ENCODE assay signal across 12 cellular contexts in the genomic region with DNA sequence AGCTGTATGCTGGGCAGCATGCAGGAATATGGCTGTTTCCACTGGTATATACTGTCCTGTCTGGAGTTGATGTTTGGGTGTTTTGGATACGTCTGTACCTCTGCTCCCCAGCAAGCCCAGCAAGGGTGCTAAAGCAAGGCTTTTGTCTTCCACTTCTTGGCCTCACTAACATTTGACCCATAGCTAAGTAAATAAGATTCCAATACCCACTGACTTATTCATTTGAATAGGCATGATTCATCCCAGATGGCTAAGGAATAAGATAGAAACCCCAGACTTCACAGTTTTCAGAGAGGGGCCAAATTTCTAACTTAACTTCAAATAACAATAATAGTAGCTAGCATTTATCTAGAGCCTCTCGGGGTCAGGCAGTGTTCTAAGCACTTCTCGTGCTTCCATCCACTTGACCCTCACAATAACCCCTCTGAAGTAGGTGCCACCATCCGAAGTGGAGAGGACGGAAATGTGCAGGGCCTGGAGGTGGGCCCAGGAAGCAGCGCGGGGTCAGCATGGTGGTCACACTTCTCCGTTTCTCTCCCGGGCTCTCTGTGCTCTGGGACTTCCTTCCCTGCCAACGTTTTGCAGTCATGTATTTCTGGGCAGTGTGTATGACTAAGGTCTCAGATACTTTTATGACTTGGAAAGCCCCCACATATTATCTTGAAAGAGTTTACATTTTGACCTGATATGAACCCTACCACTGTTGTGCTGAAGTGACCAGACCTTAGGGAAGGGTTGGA. TPM values are rescaled to one million over a fixed set of nuclear protein-coding genes. Genes with fewer than 3 reads are reported as not detected.
DNase-seq lines count a peak whose midpoint lies in the region; ATAC-seq, FAIRE-seq and TF ChIP-seq lines count a peak whose summit lies in the region.
"Had no signal": no experiment of that assay in that cellular context is flagged by ENCODE, and none has a peak within 500 bp of the region (broad histone marks: within the 10 kb centered on the region; RNA-seq: fewer than 3 reads in every experiment).

No MANE protein-coding gene starts in this region.

- H3K79me2 ChIP-seq in SK-N-SH (ENCODE audit: insufficient read depth) (no peaks in the 10 kb centered on the region), H9 (ENCODE audit: insufficient read depth, low read length) (no peaks in the 10 kb centered on the region)

- FAIRE-seq in urothelium cell line (lab: Jason Lieb, UNC): no peak

- no peak overlapping the region for H2BK120ac ChIP-seq in H9 (ENCODE audit: low read depth, low read length, poor library complexity, severe bottlenecking)

- H3T11ph ChIP-seq in H9 (ENCODE audit: low read length): no peak overlapping the region

- TF ChIP-seq RAD21 in SK-N-SH (IDR thresholded peaks at IDR 0.05; ENCODE audit: low read length): no peak

- no peak overlapping the region for H4K8ac ChIP-seq in H9 (replicated peaks; ENCODE audit: insufficient read length, low read depth, low read length)

- no peaks in the 10 kb centered on the region; a peak in 1 of 4 replicates for H3K4me1 Mint-ChIP-seq in H9
- peaks cover 6% of the 10 kb centered on the region for H3K4me1 Mint-ChIP-seq in type B pancreatic cell (ENCODE audit: unreplicated experiment)

- H2BK5ac ChIP-seq in H9 (ENCODE audit: insufficient read length, low read length): no peak overlapping the region

- peaks cover 0 to 17% of the 10 kb centered on the region in 2 donors for H3K4me1 ChIP-seq in right atrium auricular region
- peaks cover 2 to 12% of the 10 kb centered on the region in 2 experiments; a peak in 3 of 4 replicates for H3K4me1 ChIP-seq in SK-N-SH (ENCODE audit: control insufficient read depth in 1 of 2, insufficient read depth in 2 of 2, low read depth in 1 of 2, low read length in 1 of 2)
- H3K4me1 ChIP-seq in H9 (ENCODE audit: insufficient read depth, low read length): no peaks in the 10 kb centered on the region

- ATAC-seq in left cardiac atrium: peak; percentile 27 to 63
- no peak for ATAC-seq in GM21717 (IDR thresholded peaks at IDR 0.05; ENCODE audit: unreplicated experiment)
- ATAC-seq: activated T-cell treated with anti-CD3 and anti-CD28 coated beads, Interleukin-2, amount 50 U/mL, for 4 hours had no signal

- H3K9me3 ChIP-seq in right atrium auricular region (no peaks in the 10 kb centered on the region), SK-N-SH (no peaks in the 10 kb centered on the region), H9 (ENCODE audit: control insufficient read depth, low read depth, low read length) (no peaks in the 10 kb centered on the region)
- H3K9me3 ChIP-seq: tibial nerve had no signal

- H3F3A ChIP-seq in SK-N-SH (replicated peaks; ENCODE audit: insufficient read depth): peaks cover 4% of the 10 kb centered on the region

- H2BK12ac ChIP-seq in H9 (ENCODE audit: insufficient read length, low read depth, low read length): no peak overlapping the region

- CTCF ChIA-PET in SK-N-SH (lab: Yijun Ruan, JAX): interaction anchor here (1.1 to 1.3 kb wide), 2 partner anchors 40 to 48 kb away, joined by 3 to 4 read pairs; no protein-coding TSS in a partner anchor

- no peak overlapping the region for H3K4ac ChIP-seq in H9 (ENCODE audit: low read depth, low read length)

- H3K14ac ChIP-seq in H9 (ENCODE audit: insufficient read depth, low read length): no peak overlapping the region

- no peak overlapping the region for H3K4me3 ChIP-seq in right atrium auricular region
- peak overlapping the region in 1 of 2 experiments; percentile 11; a peak in 1 of 4 replicates for H3K4me3 ChIP-seq in SK-N-SH (ENCODE audit: low read depth in 2 of 2, low read length in 1 of 2)
- no peak overlapping the region for H3K4me3 ChIP-seq in fibroblast of villous mesenchyme (ENCODE audit: low read depth, low read length)
- H3K4me3 ChIP-seq: tibial nerve had no signal

- H3K9me3 Mint-ChIP-seq in H9: no peaks in the 10 kb centered on the region
- no peaks in the 10 kb centered on the region for H3K9me3 Mint-ChIP-seq in type B pancreatic cell
- H3K9me3 Mint-ChIP-seq: activated T-cell treated with anti-CD3 and anti-CD28 coated beads, Interleukin-2, amount 50 U/mL, for 4 hours had no signal

- intact Hi-C loops in left cardiac atrium (cut with DNase I): no loop called here

- no peaks in the 10 kb centered on the region for H3K36me3 ChIP-seq in right atrium auricular region
- H3K36me3 ChIP-seq in SK-N-SH (replicated peaks in 1 of 2; ENCODE audit: control insufficient read depth in 1 of 2, insufficient read depth in 2 of 2, low read length in 1 of 2): no peaks in the 10 kb centered on the region
- H3K36me3 ChIP-seq: tibial nerve had no signal

- no peak overlapping the region for H3K56ac ChIP-seq in H9 (ENCODE audit: insufficient read length, low read depth, low read length)

- no peaks in the 10 kb centered on the region for H3K23me2 ChIP-seq in H9 (ENCODE audit: insufficient read length, low read depth, low read length, poor library complexity, severe bottlenecking)

- H3K4me2 ChIP-seq in SK-N-SH (peak overlapping the region; percentile 68), H9 (ENCODE audit: insufficient read depth, insufficient read length, low read length) (no peak overlapping the region)

- H3K23ac ChIP-seq in H9 (ENCODE audit: insufficient read length, low read depth, low read length): no peak overlapping the region

- no peak overlapping the region for H2AFZ ChIP-seq in SK-N-SH (ENCODE audit: low read depth)
- no peak overlapping the region for H2AFZ ChIP-seq in H9 (ENCODE audit: low read length)

- H3K79me1 ChIP-seq in H9 (ENCODE audit: insufficient read depth, low read depth, low read length, poor library complexity, severe bottlenecking): no peaks in the 10 kb centered on the region

- H3K27me3 ChIP-seq in right atrium auricular region (no peaks in the 10 kb centered on the region), SK-N-SH (ENCODE audit: insufficient read depth) (no peaks in the 10 kb centered on the region), H9 (ENCODE audit: insufficient read depth, low read length) (no peaks in the 10 kb centered on the region)
- H3K27me3 ChIP-seq: tibial nerve had no signal

- no peak for DNase-seq in left cardiac atrium
- no peak for DNase-seq in right atrium auricular region (ENCODE audit: low spot score)
- DNase-seq in SK-N-SH: no peak
- DNase-seq in fibroblast of villous mesenchyme (ENCODE audit: low read depth): peak; percentile 71
- peak; percentile 26 for DNase-seq in urothelium cell line (ENCODE audit: low spot score)
- no peak for DNase-seq in H9
- DNase-seq in type B pancreatic cell (ENCODE audit: extremely low spot score, unreplicated experiment): no peak
- DNase-seq: activated T-cell treated with anti-CD3 and anti-CD28 coated beads, Interleukin-2, amount 50 U/mL, for 4 hours; MM.1S; stimulated activated CD4-positive, alpha-beta T cell treated with anti-CD3 and anti-CD28 coated beads, Interleukin-4, amount 100 ng/mL, for 24 hours had no signal

- TF ChIP-seq CTCF in right atrium auricular region (IDR thresholded peaks at IDR 0.05): no peak
- no peak for TF ChIP-seq CTCF in SK-N-SH (IDR thresholded peaks at IDR 0.05)
- TF ChIP-seq CTCF in fibroblast of villous mesenchyme (IDR thresholded peaks at IDR 0.05; ENCODE audit: insufficient read depth, low read depth, low read length): no peak
- no peak for TF ChIP-seq CTCF in H9 (conservative IDR thresholded peaks at IDR 0.05)
- TF ChIP-seq CTCF in type B pancreatic cell (conservative IDR thresholded peaks at IDR 0.05): no peak

- no peak overlapping the region for H3K27ac ChIP-seq in right atrium auricular region
- peak overlapping the region in 1 of 2 experiments; percentile 70; a peak in 2 of 4 replicates for H3K27ac ChIP-seq in SK-N-SH (ENCODE audit: low read depth in 2 of 2, low read length in 1 of 2)
- H3K27ac ChIP-seq in H9 (ENCODE audit: insufficient read length, low read depth, low read length): no peak overlapping the region

- WGBS in SK-N-SH (ENCODE audit: low lambda C conversion rate): 63% methylated on average over 10 of the region's 10 CpGs
- no CpG with 5 or more reads among the region's 10 CpGs for WGBS in H9 (ENCODE audit: extremely low coverage, insufficient read length, low lambda C conversion rate)

- H3K4me3 Mint-ChIP-seq in H9 (no peak overlapping the region), type B pancreatic cell (no peak overlapping the region)
- H3K4me3 Mint-ChIP-seq: activated T-cell treated with anti-CD3 and anti-CD28 coated beads, Interleukin-2, amount 50 U/mL, for 4 hours had no signal

- H3K36me3 Mint-ChIP-seq in H9 (ENCODE audit: insufficient read depth in 1 of 3, low read depth in 3 of 3) (no peaks in the 10 kb centered on the region), type B pancreatic cell (no peaks in the 10 kb centered on the region)

- H3K9ac ChIP-seq in SK-N-SH: peak overlapping the region; percentile 42; the same call in 1 of the 2 replicates
- no peak overlapping the region for H3K9ac ChIP-seq in H9 (ENCODE audit: extremely low read depth, insufficient read length, low read length)

- peaks cover 4% of the 10 kb centered on the region; the same call in 1 of the 2 replicates for H3K27me3 Mint-ChIP-seq in H9 (ENCODE audit: low read depth)
- H3K27me3 Mint-ChIP-seq in type B pancreatic cell: peaks cover 21% of the 10 kb centered on the region

- no peak for TF ChIP-seq EP300 in SK-N-SH (IDR thresholded peaks at IDR 0.05; ENCODE audit: borderline replicate concordance in 1 of 2, low read depth in 1 of 2, low read length in 1 of 2)

- POLR2A ChIA-PET in SK-N-SH (lab: Yijun Ruan, JAX): no interaction called here

- H2BK15ac ChIP-seq in H9 (ENCODE audit: low read depth, low read length): no peak overlapping the region

- H4K20me1 ChIP-seq in SK-N-SH (ENCODE audit: insufficient read depth) (no peaks in the 10 kb centered on the region), H9 (ENCODE audit: control insufficient read depth, insufficient read depth, insufficient read length) (no peaks in the 10 kb centered on the region)

- H3K27ac Mint-ChIP-seq in H9 (no peak overlapping the region), type B pancreatic cell (no peak overlapping the region)

- no peaks in the 10 kb centered on the region for H3K9me2 ChIP-seq in SK-N-SH

- H2AK5ac ChIP-seq in H9 (ENCODE audit: insufficient read length, low read length): no peak overlapping the region

- no peak overlapping the region for H4K5ac ChIP-seq in H9 (ENCODE audit: insufficient read length, low read depth, low read length)

- H2BK20ac ChIP-seq in H9 (ENCODE audit: low read depth, low read length, poor library complexity, severe bottlenecking): no peak overlapping the region

- H4K91ac ChIP-seq in H9 (ENCODE audit: insufficient read length, low read depth, low read length): no peak overlapping the region

- no peak overlapping the region for H3K18ac ChIP-seq in H9 (ENCODE audit: insufficient read length, low read depth, low read length)

TF ChIP-seq in SK-N-SH, 30 proteins besides CTCF, POLR2A, EP300 and RAD21 (continues in another document):
- peak; percentile 47; the same call in 1 of the 2 replicates for TF ChIP-seq FOSL2 (IDR thresholded peaks at IDR 0.05; ENCODE audit: borderline replicate concordance, low read depth)
- peak; percentile 48 for TF ChIP-seq TCF12 (IDR thresholded peaks at IDR 0.05)

RNA-seq across cellular contexts. Expression of gene LRRK1, which starts 39.3 kb away (rescaled TPM):
- total RNA-seq in left cardiac atrium (1 to 10 TPM; 5.2 to 9.1 TPM), right atrium auricular region (1 to 10 TPM; 1.9 to 4.4 TPM), fibroblast of villous mesenchyme (10.8 and 11.6 TPM in 2 replicates), H9 (2021) (3.2 and 4.0 TPM in 2 replicates), type B pancreatic cell (ENCODE audit: low replicate concordance) (2.0 and 4.1 TPM in 2 replicates)
- polyA plus RNA-seq in SK-N-SH (2012; rRNA removed): 6.5 and 6.9 TPM in 2 replicates
- 2.5 and 3.6 TPM in 2 replicates for polyA plus RNA-seq in SK-N-SH (2012; cell fraction: cytosol; rRNA removed)
- polyA plus RNA-seq in SK-N-SH (2012; cell fraction: nucleus; rRNA removed): 19.7 and 21.0 TPM in 2 replicates

Comparison
In these comparisons a context has a peak if more than half of its experiments do, and no peak if none do; other contexts are left out.
1. DNase-seq: peak in fibroblast of villous mesenchyme (single experiment) and urothelium cell line (single experiment); none in left cardiac atrium (single experiment), right atrium auricular region (single experiment), SK-N-SH (single experiment), H9 (single experiment) and type B pancreatic cell (single experiment).